Comparison of ENCODE assay signal across 10 cellular contexts in genomic region chr2:165114345-165114943, GRCh38.
DNase-seq lines count a peak whose midpoint lies in the region; ATAC-seq and TF ChIP-seq lines count a peak whose summit lies in the region.
"Had no signal": no experiment of that assay in that cellular context is flagged by ENCODE, and none has a peak within 500 bp of the region (broad histone marks: within the 10 kb centered on the region; RNA-seq: fewer than 3 reads in every experiment).

No MANE protein-coding gene starts in this region.

- no peaks in the 10 kb centered on the region for H3K9me3 Mint-ChIP-seq in MCF 10A (ENCODE audit: unreplicated experiment)
- H3K9me3 Mint-ChIP-seq in activated CD4-positive, alpha-beta memory T cell treated with anti-CD3 and anti-CD28 coated beads, Interleukin-2, amount 10 ng/mL, durations not matched to agents 7 days and 5 days: no peaks in the 10 kb centered on the region

- no peaks in the 10 kb centered on the region for H3K36me3 Mint-ChIP-seq in MCF 10A (ENCODE audit: insufficient read depth, unreplicated experiment)
- H3K36me3 Mint-ChIP-seq in activated CD4-positive, alpha-beta memory T cell treated with anti-CD3 and anti-CD28 coated beads, Interleukin-2, amount 10 ng/mL, durations not matched to agents 7 days and 5 days (ENCODE audit: low read depth): no peaks in the 10 kb centered on the region

- peak; percentile 40 for DNase-seq in MCF 10A (ENCODE audit: unreplicated experiment)
- DNase-seq in breast epithelium (ENCODE audit: low spot score in 2 of 2): no peak
- peak; percentile 45 for DNase-seq in adipocyte (ENCODE audit: low read depth)
- DNase-seq in head of caudate nucleus: peak in 22 of 42 donors; percentile 6 to 78 (median 32)
- no peak for DNase-seq in stimulated activated CD4-positive, alpha-beta T cell treated with anti-CD3 and anti-CD28 coated beads, Interleukin-2, amount 100 ng/mL, for 48 hours
- DNase-seq in NCI-H526 (lab: John Stamatoyannopoulos, UW): no peak
- DNase-seq in activated CD4-positive, alpha-beta memory T cell treated with anti-CD3 and anti-CD28 coated beads, Interleukin-2, amount 10 ng/mL, durations not matched to agents 7 days and 5 days: no peak
- DNase-seq: activated gamma-delta T cell had no signal

- CTCF ChIA-PET in MCF 10A (lab: Yijun Ruan, JAX): interaction anchor here (0.6 to 1.1 kb wide), 4 partner anchors 9 to 121 kb away, joined by 3 read pairs; no protein-coding TSS in a partner anchor
- CTCF ChIA-PET in activated CD4-positive, alpha-beta memory T cell treated with anti-CD3 and anti-CD28 coated beads, Interleukin-2, amount 10 ng/mL, durations not matched to agents 7 days and 5 days (lab: Charles Lee): no interaction called here

- TF ChIP-seq CTCF in MCF 10A (IDR thresholded peaks at IDR 0.05; ENCODE audit: unreplicated experiment) (no peak), breast epithelium (IDR thresholded peaks at IDR 0.05) (no peak)

- H3K27me3 ChIP-seq in breast epithelium (no peaks in the 10 kb centered on the region), adipocyte (replicated peaks; ENCODE audit: control insufficient read depth, insufficient read depth, low read length) (no peaks in the 10 kb centered on the region)

- H3K27ac ChIP-seq in breast epithelium: no peak overlapping the region
- H3K27ac ChIP-seq: skin epidermis had no signal

- H3K4me3 Mint-ChIP-seq in MCF 10A (ENCODE audit: unreplicated experiment): no peak overlapping the region
- H3K4me3 Mint-ChIP-seq in activated CD4-positive, alpha-beta memory T cell treated with anti-CD3 and anti-CD28 coated beads, Interleukin-2, amount 10 ng/mL, durations not matched to agents 7 days and 5 days: no peak overlapping the region

- H3K36me3 ChIP-seq in breast epithelium: no peaks in the 10 kb centered on the region
- H3K36me3 ChIP-seq in adipocyte (ENCODE audit: control insufficient read depth, insufficient read depth, low read length, severe bottlenecking): no peaks in the 10 kb centered on the region

- intact Hi-C loops in MCF 10A (cut with micrococcal nuclease) (no loop called here), breast epithelium (cut with DNase I; ENCODE audit: low total_unique reads) (no loop called here), head of caudate nucleus (cut with DNase I) (no loop called here)

- H3K27ac Mint-ChIP-seq in MCF 10A (ENCODE audit: low read depth, unreplicated experiment): no peak overlapping the region
- H3K27ac Mint-ChIP-seq in activated CD4-positive, alpha-beta memory T cell treated with anti-CD3 and anti-CD28 coated beads, Interleukin-2, amount 10 ng/mL, durations not matched to agents 7 days and 5 days: no peak overlapping the region

- POLR2A ChIA-PET in MCF 10A (lab: Yijun Ruan, JAX): no interaction called here
- POLR2A ChIA-PET in activated CD4-positive, alpha-beta memory T cell treated with anti-CD3 and anti-CD28 coated beads, Interleukin-2, amount 10 ng/mL, durations not matched to agents 7 days and 5 days (lab: Charles Lee): no interaction called here

- H3K9me3 ChIP-seq in breast epithelium: no peaks in the 10 kb centered on the region
- no peaks in the 10 kb centered on the region for H3K9me3 ChIP-seq in adipocyte (ENCODE audit: control insufficient read depth, low read length)

- H3K27me3 Mint-ChIP-seq in MCF 10A (ENCODE audit: insufficient read depth, unreplicated experiment): peaks cover 55% of the 10 kb centered on the region
- peaks cover 2% of the 10 kb centered on the region for H3K27me3 Mint-ChIP-seq in activated CD4-positive, alpha-beta memory T cell treated with anti-CD3 and anti-CD28 coated beads, Interleukin-2, amount 10 ng/mL, durations not matched to agents 7 days and 5 days

- TF ChIP-seq POLR2A in breast epithelium (IDR thresholded peaks at IDR 0.05): no peak

- H3K9ac ChIP-seq in adipocyte (ENCODE audit: low read length): no peak overlapping the region

- H3K4me1 ChIP-seq in breast epithelium (no peaks in the 10 kb centered on the region), adipocyte (ENCODE audit: control insufficient read depth, insufficient read depth, low read length) (no peaks in the 10 kb centered on the region)

- peaks cover 5% of the 10 kb centered on the region for H3K4me1 Mint-ChIP-seq in MCF 10A (ENCODE audit: insufficient read depth, unreplicated experiment)
- no peaks in the 10 kb centered on the region for H3K4me1 Mint-ChIP-seq in activated CD4-positive, alpha-beta memory T cell treated with anti-CD3 and anti-CD28 coated beads, Interleukin-2, amount 10 ng/mL, durations not matched to agents 7 days and 5 days

- no TSS peak for BruUV-seq in MCF 10A (replicated peaks; lab: Mats Ljungman, UMichigan)

- ATAC-seq in HG02763 (IDR thresholded peaks at IDR 0.05; ENCODE audit: unreplicated experiment): no peak

- no peak overlapping the region for H3K4me3 ChIP-seq in breast epithelium
- no peak overlapping the region for H3K4me3 ChIP-seq in adipocyte (ENCODE audit: low read length)
- H3K4me3 ChIP-seq: skin epidermis had no signal

Comparison
In these comparisons a context has a peak if more than half of its experiments do, and no peak if none do; other contexts are left out.
1. DNase-seq: peak in MCF 10A (single experiment), adipocyte (single experiment) and head of caudate nucleus (22 of 42); none in breast epithelium (0 of 2), stimulated activated CD4-positive, alpha-beta T cell treated with anti-CD3 and anti-CD28 coated beads, Interleukin-2, amount 100 ng/mL, for 48 hours (0 of 2), NCI-H526 (0 of 2) and activated CD4-positive, alpha-beta memory T cell treated with anti-CD3 and anti-CD28 coated beads, Interleukin-2, amount 10 ng/mL, durations not matched to agents 7 days and 5 days (single experiment).